ENCODE assay signal across 8 cellular contexts in genomic region chr1:33295450-33296081, GRCh38. TPM values are rescaled to one million over a fixed set of nuclear protein-coding genes. Genes with fewer than 3 reads are reported as not detected.
DNase-seq lines count a peak whose midpoint lies in the region; ATAC-seq and TF ChIP-seq lines count a peak whose summit lies in the region.

No MANE protein-coding gene starts in this region.

- no peak overlapping the region for H3K4me3 ChIP-seq in OCI-LY1 (ENCODE audit: low read depth, low read length, poor library complexity, severe bottlenecking)

- no peaks in the 10 kb centered on the region for H3K36me3 ChIP-seq in OCI-LY1 (ENCODE audit: insufficient read depth, low read length)

- no peaks in the 10 kb centered on the region for H3K27me3 Mint-ChIP-seq in naive B cell

- peak; percentile 96 for TF ChIP-seq CTCF in 22Rv1 (IDR thresholded peaks at IDR 0.05)
- peak; percentile 87 for TF ChIP-seq CTCF in OCI-LY1 (IDR thresholded peaks at IDR 0.05; ENCODE audit: low read length)

- H3K9me2 ChIP-seq in OCI-LY1 (ENCODE audit: low read depth, low read length), result no peaks in the 10 kb centered on the region

- no peak overlapping the region for H2AFZ ChIP-seq in OCI-LY1 (ENCODE audit: low read length)

- H3K36me3 Mint-ChIP-seq in naive B cell, result peaks cover 0 to 14% of the 10 kb centered on the region in 2 donors
- no peaks in the 10 kb centered on the region for H3K36me3 Mint-ChIP-seq in stimulated activated effector memory CD8-positive, alpha-beta T cell treated with anti-CD3 and anti-CD28 coated beads, Interleukin-12 subunit alpha, Interleukin-12 subunit beta, amount 100 ng/mL, for 72 hours

- peaks cover 4 to 29% (median 5%) of the 10 kb centered on the region in 3 donors for H3K4me1 Mint-ChIP-seq in naive B cell
- H3K4me1 Mint-ChIP-seq in stimulated activated effector memory CD8-positive, alpha-beta T cell treated with anti-CD3 and anti-CD28 coated beads, Interleukin-12 subunit alpha, Interleukin-12 subunit beta, amount 100 ng/mL, for 72 hours, result peaks cover 26% of the 10 kb centered on the region

- H3K9ac ChIP-seq in OCI-LY1 (ENCODE audit: low read length), result no peak overlapping the region

- H3K4me2 ChIP-seq in OCI-LY1 (ENCODE audit: low read length), result no peak overlapping the region

- no peaks in the 10 kb centered on the region for H3F3A ChIP-seq in OCI-LY1 (ENCODE audit: insufficient read depth, low read length)

- DNase-seq in HT1080 (ENCODE audit: low read depth) (peak; percentile 78), activated T-cell treated with anti-CD3 and anti-CD28 coated beads for 1 hour (ENCODE audit: low read depth) (peak; percentile 85), naive B cell (peak; percentile 72)
- DNase-seq in stimulated activated effector memory CD8-positive, alpha-beta T cell treated with anti-CD3 and anti-CD28 coated beads, Interleukin-12 subunit alpha, Interleukin-12 subunit beta, amount 100 ng/mL, for 72 hours (ENCODE audit: low spot score in 2 of 2), result peak; percentile 89 to 94

- no peaks in the 10 kb centered on the region for H3K27me3 ChIP-seq in OCI-LY1 (ENCODE audit: insufficient read depth, low read length)

- no peaks in the 10 kb centered on the region for H3K79me2 ChIP-seq in OCI-LY1 (ENCODE audit: insufficient read depth, low read length)

- no peaks in the 10 kb centered on the region for H3K9me3 ChIP-seq in OCI-LY1 (ENCODE audit: low read length)

- no peak overlapping the region for H3K4me3 Mint-ChIP-seq in naive B cell
- H3K4me3 Mint-ChIP-seq in stimulated activated effector memory CD8-positive, alpha-beta T cell treated with anti-CD3 and anti-CD28 coated beads, Interleukin-12 subunit alpha, Interleukin-12 subunit beta, amount 100 ng/mL, for 72 hours, result no peak overlapping the region

- H4K20me1 ChIP-seq in OCI-LY1 (ENCODE audit: insufficient read depth, low read length), result no peaks in the 10 kb centered on the region

- ATAC-seq in GM18502 (IDR thresholded peaks at IDR 0.05; ENCODE audit: poor library complexity, unreplicated experiment) (peak; percentile 63), esophagus mucosa (peak; percentile 89), naive B cell (ENCODE audit: low read depth in 2 of 2) (peak; percentile 85 to 91)
- peak; percentile 94 for ATAC-seq in stimulated activated effector memory CD8-positive, alpha-beta T cell treated with anti-CD3 and anti-CD28 coated beads, Interleukin-12 subunit alpha, Interleukin-12 subunit beta, amount 100 ng/mL, for 72 hours

- peak overlapping the region in 2 of 6 donors; percentile 49 to 93 for H3K27ac Mint-ChIP-seq in naive B cell
- peak overlapping the region; percentile 74 for H3K27ac Mint-ChIP-seq in stimulated activated effector memory CD8-positive, alpha-beta T cell treated with anti-CD3 and anti-CD28 coated beads, Interleukin-12 subunit alpha, Interleukin-12 subunit beta, amount 100 ng/mL, for 72 hours

- no peaks in the 10 kb centered on the region for H3K9me3 Mint-ChIP-seq in naive B cell
- no peaks in the 10 kb centered on the region for H3K9me3 Mint-ChIP-seq in stimulated activated effector memory CD8-positive, alpha-beta T cell treated with anti-CD3 and anti-CD28 coated beads, Interleukin-12 subunit alpha, Interleukin-12 subunit beta, amount 100 ng/mL, for 72 hours

- H3K4me1 ChIP-seq in OCI-LY1 (ENCODE audit: insufficient read depth, low read length, severe bottlenecking), result no peaks in the 10 kb centered on the region

- H3K27ac ChIP-seq in 22Rv1 (no peak overlapping the region), OCI-LY1 (ENCODE audit: low read depth, low read length, poor library complexity, severe bottlenecking) (no peak overlapping the region)

RNA-seq across cellular contexts. Expression of gene A3GALT2, which starts 25.3 kb away (rescaled TPM):
- not detected in 2 replicates for total RNA-seq in HT1080 (2014; rRNA removed; shearing (Covaris generic))
- polyA plus RNA-seq in HT1080 (2015; cell fraction: cytosol; rRNA removed), result not detected in 2 replicates
- not detected in 2 replicates for polyA plus RNA-seq in HT1080 (2015; cell fraction: nucleus; rRNA removed)
- not detected for total RNA-seq in esophagus mucosa
- not detected for polyA plus RNA-seq in naive B cell (ENCODE audit: low read depth in 6 of 6)

RNA-seq across cellular contexts. Expression of gene ZNF362, which starts 39.3 kb away (rescaled TPM):
- 2.9 and 8.6 TPM in 2 replicates for total RNA-seq in HT1080 (2014; rRNA removed; shearing (Covaris generic))
- 11.2 and 13.4 TPM in 2 replicates for polyA plus RNA-seq in HT1080 (2015; cell fraction: cytosol; rRNA removed)
- 4.0 and 5.8 TPM in 2 replicates for polyA plus RNA-seq in HT1080 (2015; cell fraction: nucleus; rRNA removed)
- total RNA-seq in esophagus mucosa, result 14.0 TPM
- polyA plus RNA-seq in naive B cell (ENCODE audit: low read depth in 6 of 6), result 10 to 100 TPM in 5 of 6 donors, 1 to 10 TPM in 1; 10.0 to 25.5 (median 12.7) TPM
